Comparison of ENCODE assay signal across 1 cellular context in genomic region chr22:22032099-22032905, GRCh38.
TF ChIP-seq lines count a peak whose summit lies in the region.

No MANE protein-coding gene starts in this region.

TF ChIP-seq in K562, 482 proteins besides CTCF, POLR2A, EP300 and RAD21 (continued from another document):
- 0 out of 6 replicates have a peak, but pooled peaks of 1 of the 3 experiments have one; percentile 12 for TF ChIP-seq ZBTB11 (CRISPR knock-in tag; IDR thresholded peaks at IDR 0.05)
- no peak for TF ChIP-seq WHSC1 (IDR thresholded peaks at IDR 0.05; ENCODE audit: low read length)
- peak; percentile 29; the same call in 1 of the 2 replicates for TF ChIP-seq MAX (CRISPR knock-in tag; IDR thresholded peaks at IDR 0.05)
- 0 out of 2 replicates have a peak, but pooled peaks have one; percentile 1 for TF ChIP-seq ZNF511 (CRISPR knock-in tag; IDR thresholded peaks at IDR 0.05)
- peak; percentile 22; the same call in 1 of the 2 replicates for TF ChIP-seq TCF15 (CRISPR knock-in tag; IDR thresholded peaks at IDR 0.05)
- no peak for TF ChIP-seq POLR2G (IDR thresholded peaks at IDR 0.05; ENCODE audit: low read depth, low read length)
- no peak for TF ChIP-seq PHB (CRISPR knock-in tag; IDR thresholded peaks at IDR 0.05)
- TF ChIP-seq HOMEZ (CRISPR knock-in tag; IDR thresholded peaks at IDR 0.05) = no peak
- TF ChIP-seq HMG20A (CRISPR knock-in tag; conservative IDR thresholded peaks at IDR 0.05) = no peak
- TF ChIP-seq SOX6 (IDR thresholded peaks at IDR 0.05) = no peak
- TF ChIP-seq RERE (CRISPR knock-in tag; IDR thresholded peaks at IDR 0.05; ENCODE audit: borderline replicate concordance) = no peak
- no peak for TF ChIP-seq ZNF143 (CRISPR knock-in tag; IDR thresholded peaks at IDR 0.05)
- TF ChIP-seq BRCA1 (IDR thresholded peaks at IDR 0.05) = no peak
- TF ChIP-seq BRCA1 (CRISPR knock-in tag; IDR thresholded peaks at IDR 0.05) = peak; percentile 17; the same call in 1 of the 2 replicates
- peak; percentile 42; the same call in 1 of the 2 replicates for TF ChIP-seq E2F3 (CRISPR knock-in tag; IDR thresholded peaks at IDR 0.05)
- TF ChIP-seq MCM5 (IDR thresholded peaks at IDR 0.05; ENCODE audit: low read depth) = no peak
- TF ChIP-seq ZNF121 (CRISPR knock-in tag; conservative IDR thresholded peaks at IDR 0.05) = no peak
- TF ChIP-seq ZNF780A (CRISPR knock-in tag; IDR thresholded peaks at IDR 0.05) = no peak
- TF ChIP-seq HMGXB4 (CRISPR knock-in tag; IDR thresholded peaks at IDR 0.05) = peak; percentile 71; the same call in 1 of the 2 replicates
- no peak for TF ChIP-seq CREB3L1 (IDR thresholded peaks at IDR 0.05; ENCODE audit: borderline replicate concordance, low read depth)
- no peak for TF ChIP-seq CREB5 (CRISPR knock-in tag; IDR thresholded peaks at IDR 0.05)
- TF ChIP-seq ZNF707 (CRISPR knock-in tag; conservative IDR thresholded peaks at IDR 0.05) = no peak
- TF ChIP-seq CGGBP1 (CRISPR knock-in tag; IDR thresholded peaks at IDR 0.05) = no peak
- no peak for TF ChIP-seq RFX7 (CRISPR knock-in tag; IDR thresholded peaks at IDR 0.05)
- no peak for TF ChIP-seq MEF2A (IDR thresholded peaks at IDR 0.05; ENCODE audit: control insufficient read depth, low read depth, low read length)
- TF ChIP-seq TBP (optimal IDR thresholded peaks at IDR 0.05; ENCODE audit: low read depth, low read length) = no peak
- no peak for TF ChIP-seq EZH2 (IDR thresholded peaks at IDR 0.05; ENCODE audit: borderline replicate concordance, low read depth, low read length)
- no peak for TF ChIP-seq THRAP3 (IDR thresholded peaks at IDR 0.05; ENCODE audit: borderline replicate concordance)
- no peak for TF ChIP-seq ZC3H8 (IDR thresholded peaks at IDR 0.05)
- no peak for TF ChIP-seq THRB (CRISPR knock-in tag; conservative IDR thresholded peaks at IDR 0.05)
- TF ChIP-seq ZNF398 (CRISPR knock-in tag; IDR thresholded peaks at IDR 0.05) = no peak
- TF ChIP-seq ZNF445 (CRISPR knock-in tag; IDR thresholded peaks at IDR 0.05; ENCODE audit: low read depth) = no peak
- no peak for TF ChIP-seq ARNT (IDR thresholded peaks at IDR 0.05)
- no peak for TF ChIP-seq ZNF717 (CRISPR knock-in tag; IDR thresholded peaks at IDR 0.05)
- no peak for TF ChIP-seq NR0B1 (IDR thresholded peaks at IDR 0.05; ENCODE audit: partially characterized antibody)
